In genomic region chr2:239232195-239232578, GRCh38 we compare ENCODE assay signal across 19 cellular contexts.
A peak's percentile ranks its signal among the peaks of the same experiment; 100 is the strongest.
DNase-seq lines count a peak whose midpoint lies in the region; ATAC-seq and TF ChIP-seq lines count a peak whose summit lies in the region.
"Had no signal": no experiment of that assay in that cellular context is flagged by ENCODE, and none has a peak within 500 bp of the region (broad histone marks: within the 10 kb centered on the region; RNA-seq: fewer than 3 reads in every experiment).

No MANE protein-coding gene starts in this region.

- peaks cover 99% of the 10 kb centered on the region for H3K4me1 ChIP-seq in BLaER1

- in situ Hi-C loops in ACHN (cut with HindIII; ENCODE audit: low pct_ligation_motif_present, low pct_unique_long_range_greater_than_20kb, low sequenced_read_pairs) = no loop called here

- DNase-seq in CD14-positive monocyte (ENCODE audit: low spot score) (no peak), coronary artery (ENCODE audit: low spot score) (peak; percentile 35), ACHN (no peak), HUDEP-2 (lab: John Stamatoyannopoulos, UW; ENCODE audit: unreplicated experiment in 76 of 76) (no peak)
- DNase-seq in activated CD4-positive, alpha-beta memory T cell treated with anti-CD3 and anti-CD28 coated beads for 36 hours = no peak
- DNase-seq: caudate nucleus; DMS53; effector CD4-positive, alpha-beta T cell; esophagus squamous epithelium; left lung; midbrain; NCI-H1930; NCI-H524 treated with DMSO at 0.1 percent for 48 hours; SHP77; stimulated activated CD4-positive, alpha-beta T cell treated with anti-CD3 and anti-CD28 coated beads, Interleukin-4, amount 100 ng/mL, for 4 hours had no signal

- peaks cover 38% of the 10 kb centered on the region; the same call in 1 of the 2 replicates for H4K20me1 ChIP-seq in BLaER1

- no peak overlapping the region for H3K9ac ChIP-seq in BLaER1

- POLR2A ChIA-PET in activated CD4-positive, alpha-beta memory T cell treated with anti-CD3 and anti-CD28 coated beads for 36 hours (lab: Charles Lee) = no interaction called here

- CTCF ChIA-PET in activated CD4-positive, alpha-beta memory T cell treated with anti-CD3 and anti-CD28 coated beads for 36 hours (lab: Charles Lee) = interaction anchor here (0.6 to 1.3 kb wide), 4 partner anchors 11 to 92 kb away, joined by 3 to 4 read pairs (median 4); no protein-coding TSS in a partner anchor

- H3K9me3 Mint-ChIP-seq in CD14-positive monocyte = no peaks in the 10 kb centered on the region
- H3K9me3 Mint-ChIP-seq in activated CD4-positive, alpha-beta memory T cell treated with anti-CD3 and anti-CD28 coated beads for 36 hours = no peaks in the 10 kb centered on the region
- H3K9me3 Mint-ChIP-seq: WTC11 had no signal

- peak overlapping the region in 1 of 2 donors; percentile 7 for H3K4me3 Mint-ChIP-seq in CD14-positive monocyte
- peak overlapping the region; percentile 42 for H3K4me3 Mint-ChIP-seq in activated CD4-positive, alpha-beta memory T cell treated with anti-CD3 and anti-CD28 coated beads for 36 hours
- H3K4me3 Mint-ChIP-seq: WTC11 had no signal

- H3K4me3 ChIP-seq in BLaER1 (no peak overlapping the region), coronary artery (no peak overlapping the region)
- H3K4me3 ChIP-seq: esophagus squamous epithelium, left lung, suprapubic skin had no signal

- H3K36me3 ChIP-seq in BLaER1 = peaks cover 6% of the 10 kb centered on the region; the same call in 1 of the 2 replicates
- H3K36me3 ChIP-seq: suprapubic skin had no signal

- no peaks in the 10 kb centered on the region for H3K9me3 ChIP-seq in BLaER1
- H3K9me3 ChIP-seq: esophagus squamous epithelium, left lung, suprapubic skin had no signal

- no peak for TF ChIP-seq CTCF in CD14-positive monocyte (IDR thresholded peaks at IDR 0.05)
- no peak for TF ChIP-seq CTCF in coronary artery (IDR thresholded peaks at IDR 0.05)

- H3K36me3 Mint-ChIP-seq in CD14-positive monocyte = peaks cover 35 to 38% of the 10 kb centered on the region in 2 donors
- H3K36me3 Mint-ChIP-seq in activated CD4-positive, alpha-beta memory T cell treated with anti-CD3 and anti-CD28 coated beads for 36 hours = no peaks in the 10 kb centered on the region
- H3K36me3 Mint-ChIP-seq: WTC11 had no signal

- peak overlapping the region; percentile 41 to 88 (median 47) for H3K27ac Mint-ChIP-seq in CD14-positive monocyte
- peak overlapping the region; percentile 74 for H3K27ac Mint-ChIP-seq in activated CD4-positive, alpha-beta memory T cell treated with anti-CD3 and anti-CD28 coated beads for 36 hours
- H3K27ac Mint-ChIP-seq: WTC11 had no signal

- peaks cover 0 to 2% (median 2%) of the 10 kb centered on the region in 3 donors for H3K27me3 Mint-ChIP-seq in CD14-positive monocyte (ENCODE audit: low read depth in 3 of 3)
- no peaks in the 10 kb centered on the region for H3K27me3 Mint-ChIP-seq in activated CD4-positive, alpha-beta memory T cell treated with anti-CD3 and anti-CD28 coated beads for 36 hours

- intact Hi-C loops in CD14-positive monocyte (cut with micrococcal nuclease) = no loop called here
- intact Hi-C loops in activated CD4-positive, alpha-beta memory T cell treated with anti-CD3 and anti-CD28 coated beads for 36 hours (cut with micrococcal nuclease) = no loop called here

- H3K4me1 Mint-ChIP-seq in CD14-positive monocyte = peaks cover 86% of the 10 kb centered on the region
- peaks cover 62% of the 10 kb centered on the region for H3K4me1 Mint-ChIP-seq in activated CD4-positive, alpha-beta memory T cell treated with anti-CD3 and anti-CD28 coated beads for 36 hours (ENCODE audit: low read depth)

- H3K27me3 ChIP-seq in BLaER1 = no peaks in the 10 kb centered on the region
- H3K27me3 ChIP-seq: esophagus squamous epithelium, left lung, suprapubic skin had no signal

- ATAC-seq in GM18511 (IDR thresholded peaks at IDR 0.05; ENCODE audit: unreplicated experiment) = no peak
- ATAC-seq: left lung, WTC11 had no signal

- no peak overlapping the region for H3K27ac ChIP-seq in BLaER1
- no peak overlapping the region for H3K27ac ChIP-seq in coronary artery
- H3K27ac ChIP-seq: esophagus squamous epithelium, left lung, suprapubic skin had no signal

- H3K4me2 ChIP-seq in BLaER1 = peak overlapping the region; percentile 74
